ENCODE assay signal across 16 cellular contexts in genomic region chr2:111057045-111057444, GRCh38.
A peak's percentile ranks its signal among the peaks of the same experiment; 100 is the strongest.
DNase-seq lines count a peak whose midpoint lies in the region; FAIRE-seq and TF ChIP-seq lines count a peak whose summit lies in the region.
"Had no signal": no experiment of that assay in that cellular context is flagged by ENCODE, and none has a peak within 500 bp of the region (broad histone marks: within the 10 kb centered on the region; RNA-seq: fewer than 3 reads in every experiment).

No MANE protein-coding gene starts in this region.

- H3K9ac ChIP-seq in OCI-LY1 (ENCODE audit: low read length) = no peak overlapping the region
- no peak overlapping the region for H3K9ac ChIP-seq in neuronal stem cell (ENCODE audit: low read depth, low read length, poor library complexity)

- no peak overlapping the region for H2AK5ac ChIP-seq in neuronal stem cell (ENCODE audit: low read depth, low read length)

- no peak overlapping the region for H4K91ac ChIP-seq in neuronal stem cell (ENCODE audit: low read depth, low read length, poor library complexity)

- no peak overlapping the region for H2BK5ac ChIP-seq in neuronal stem cell (ENCODE audit: low read length)

- peaks cover 6% of the 10 kb centered on the region; the same call in 1 of the 2 replicates for H3K9me3 ChIP-seq in OCI-LY1 (ENCODE audit: low read length)
- peaks cover 4 to 5% of the 10 kb centered on the region in 2 donors for H3K9me3 ChIP-seq in neuronal stem cell (replicated peaks in 1 of 2; ENCODE audit: control insufficient read depth in 2 of 2, insufficient read depth in 1 of 2, low read depth in 1 of 2, low read length in 2 of 2)
- H3K9me3 ChIP-seq: HAP-1 had no signal

- no peak for FAIRE-seq in GM12891 (lab: Jason Lieb, UNC)
- FAIRE-seq: K562 had no signal

- WGBS in neuronal stem cell (ENCODE audit: extremely low coverage in 2 of 2, insufficient read length in 2 of 2, insufficient replicate concordance in 1 of 2), 2 donors = no CpG with 5 or more reads among the region's 5 CpGs

- DNase-seq in GM12891 (ENCODE audit: insufficient read length, low spot score) (no peak), GM20000 (ENCODE audit: low spot score) (peak; percentile 16), neuronal stem cell (ENCODE audit: low spot score) (no peak), inferior parietal cortex (ENCODE audit: extremely low spot score) (no peak), T-helper 2 cell (no peak), brain microvascular endothelial cell (no peak), GDM1 (lab: John Stamatoyannopoulos, UW) (no peak)
- DNase-seq: C1 segment of cervical spinal cord, EL, NCI-H2107, NCI-H226, NCI-H748 treated with DMSO at 0.1 percent for 48 hours had no signal

- H3K18ac ChIP-seq in neuronal stem cell (ENCODE audit: low read length) = no peak overlapping the region

- H3K23ac ChIP-seq in neuronal stem cell (ENCODE audit: low read depth, low read length, poor library complexity) = no peak overlapping the region

- H3F3A ChIP-seq in OCI-LY1 (ENCODE audit: insufficient read depth, low read length) = no peaks in the 10 kb centered on the region

- no peak overlapping the region for H3K4me3 ChIP-seq in OCI-LY1 (ENCODE audit: low read depth, low read length, poor library complexity, severe bottlenecking)
- no peak overlapping the region for H3K4me3 ChIP-seq in neuronal stem cell (ENCODE audit: low read length in 2 of 2)
- no peak overlapping the region for H3K4me3 ChIP-seq in brain microvascular endothelial cell (ENCODE audit: low read depth, low read length)
- H3K4me3 ChIP-seq: HAP-1, K562 had no signal

- H3K27ac ChIP-seq in OCI-LY1 (ENCODE audit: low read depth, low read length, poor library complexity, severe bottlenecking) = no peak overlapping the region
- no peak overlapping the region for H3K27ac ChIP-seq in neuronal stem cell (replicated peaks; ENCODE audit: low read length)
- H3K27ac ChIP-seq in brain microvascular endothelial cell = no peak overlapping the region
- H3K27ac ChIP-seq: HL-60 had no signal

- H2AFZ ChIP-seq in OCI-LY1 (ENCODE audit: low read length) = no peak overlapping the region
- no peak overlapping the region for H2AFZ ChIP-seq in neuronal stem cell (ENCODE audit: low read length)

- H2BK15ac ChIP-seq in neuronal stem cell (ENCODE audit: low read length) = no peak overlapping the region

- no peak overlapping the region for H2BK120ac ChIP-seq in neuronal stem cell (ENCODE audit: low read depth, low read length)

- peaks cover 18% of the 10 kb centered on the region for H3K4me1 ChIP-seq in OCI-LY1 (ENCODE audit: insufficient read depth, low read length, severe bottlenecking)
- H3K4me1 ChIP-seq in neuronal stem cell (ENCODE audit: control insufficient read depth in 2 of 2, insufficient read depth in 1 of 2, low read depth in 1 of 2, low read length in 2 of 2) = peaks cover 21 to 25% of the 10 kb centered on the region in 2 donors
- H3K4me1 ChIP-seq: HAP-1 had no signal

- H4K20me1 ChIP-seq in OCI-LY1 (ENCODE audit: insufficient read depth, low read length) = no peaks in the 10 kb centered on the region

- in situ Hi-C loops in brain microvascular endothelial cell (cut with HindIII; ENCODE audit: low pct_ligation_motif_present, low sequenced_read_pairs) = no loop called here

- H3K79me2 ChIP-seq in OCI-LY1 (ENCODE audit: insufficient read depth, low read length) = no peaks in the 10 kb centered on the region

- peak overlapping the region; percentile 67 for H2BK12ac ChIP-seq in neuronal stem cell (ENCODE audit: low read length)

- no peak for TF ChIP-seq POLR2A in GM12891 (IDR thresholded peaks at IDR 0.05; ENCODE audit: low read depth, low read length)

- no peak overlapping the region for H4K8ac ChIP-seq in neuronal stem cell (ENCODE audit: low read depth, low read length)

- H3K14ac ChIP-seq in neuronal stem cell (ENCODE audit: low read length) = no peak overlapping the region

- H3K4me2 ChIP-seq in OCI-LY1 (ENCODE audit: low read length) (peak overlapping the region; percentile 16; the same call in 1 of the 2 replicates), neuronal stem cell (ENCODE audit: insufficient read depth, low read length, poor library complexity, severe bottlenecking) (no peak overlapping the region)

- H3K36me3 ChIP-seq in OCI-LY1 (ENCODE audit: insufficient read depth, low read length) = no peaks in the 10 kb centered on the region
- H3K36me3 ChIP-seq in neuronal stem cell (replicated peaks in 1 of 2; ENCODE audit: control insufficient read depth in 2 of 2, insufficient read depth in 2 of 2, low read length in 2 of 2) = no peaks in the 10 kb centered on the region
- H3K36me3 ChIP-seq in brain microvascular endothelial cell (replicated peaks) = no peaks in the 10 kb centered on the region
- H3K36me3 ChIP-seq: HAP-1 had no signal

- no peaks in the 10 kb centered on the region for H3K9me2 ChIP-seq in OCI-LY1 (ENCODE audit: low read depth, low read length)

- H3K79me1 ChIP-seq in neuronal stem cell (ENCODE audit: low read depth, low read length) = no peaks in the 10 kb centered on the region

- H3K27me3 ChIP-seq in OCI-LY1 (ENCODE audit: insufficient read depth, low read length) (peaks cover 4% of the 10 kb centered on the region), neuronal stem cell (ENCODE audit: control insufficient read depth in 3 of 3, insufficient read depth in 3 of 3, low read depth in 1 of 3, low read length in 3 of 3) (no peaks in the 10 kb centered on the region), brain microvascular endothelial cell (replicated peaks) (peaks cover 15% of the 10 kb centered on the region)

- peak overlapping the region; percentile 19 for H3K4ac ChIP-seq in neuronal stem cell (ENCODE audit: low read length)

- no peak for TF ChIP-seq CTCF in GM20000 (IDR thresholded peaks at IDR 0.05; ENCODE audit: extremely low read depth, missing control alignments)
- no peak for TF ChIP-seq CTCF in OCI-LY1 (IDR thresholded peaks at IDR 0.05; ENCODE audit: low read length)
- TF ChIP-seq CTCF in brain microvascular endothelial cell (IDR thresholded peaks at IDR 0.05; ENCODE audit: low read depth, low read length, missing control alignments) = no peak

TF ChIP-seq in GM12891, 5 proteins besides CTCF, POLR2A, EP300 and RAD21:
- no peak for TF ChIP-seq SPI1 (IDR thresholded peaks at IDR 0.05; ENCODE audit: low read depth, low read length)
- peak; percentile 51 for TF ChIP-seq PAX5 (IDR thresholded peaks at IDR 0.05; ENCODE audit: insufficient read depth, low read length, severe bottlenecking)
- TF ChIP-seq POU2F2 (IDR thresholded peaks at IDR 0.05; ENCODE audit: low read depth, low read length) = peak; percentile 47; the same call in 1 of the 2 replicates
